Comparison of ENCODE assay signal across 15 cellular contexts in genomic region chr4:125484912-125485311, GRCh38.
A peak's percentile ranks its signal among the peaks of the same experiment; 100 is the strongest.
DNase-seq lines count a peak whose midpoint lies in the region; ATAC-seq, FAIRE-seq and TF ChIP-seq lines count a peak whose summit lies in the region.
"Had no signal": no experiment of that assay in that cellular context is flagged by ENCODE, and none has a peak within 500 bp of the region (broad histone marks: within the 10 kb centered on the region; RNA-seq: fewer than 3 reads in every experiment).

No MANE protein-coding gene starts in this region.

- no peak for TF ChIP-seq CTCF in IMR-90 (conservative IDR thresholded peaks at IDR 0.05; ENCODE audit: low read depth, low read length)

- dilution Hi-C loops in IMR-90 (cut with HindIII; ENCODE audit: low sequenced_read_pairs, unreplicated experiment) = no loop called here

- H3K27ac ChIP-seq in IMR-90 (ENCODE audit: insufficient read depth, low read length) = no peak overlapping the region; the same call in 1 of the 2 replicates
- no peak overlapping the region for H3K27ac ChIP-seq in mesenchymal stem cell (ENCODE audit: low read length, poor library complexity, severe bottlenecking)
- H3K27ac ChIP-seq: BLaER1 treated with 17β-estradiol and CSF1 and Interleukin-3, amounts not matched to agents 10 nM and 100 nM had no signal

- DNase-seq in IMR-90 = peak; percentile 39
- no peak for DNase-seq in mesenchymal stem cell
- DNase-seq in activated CD4-positive, alpha-beta T cell treated with anti-CD3 and anti-CD28 coated beads for 4 hours = no peak
- DNase-seq in NCI-H82 (lab: John Stamatoyannopoulos, UW) = no peak
- DNase-seq in cardiac septum (ENCODE audit: low spot score) = no peak
- DNase-seq: Calu3; CD8-positive, alpha-beta T cell; DMS79 treated with DMSO at 0.1 percent for 48 hours; GDM1; H9 had no signal

- H3K9ac ChIP-seq in IMR-90 (ENCODE audit: low read depth, low read length) (no peak overlapping the region), mesenchymal stem cell (ENCODE audit: low read length) (no peak overlapping the region)
- H3K9ac ChIP-seq: BLaER1 treated with 17β-estradiol and CSF1 and Interleukin-3, amounts not matched to agents 10 nM and 100 nM had no signal

- peaks cover 8% of the 10 kb centered on the region for H3K36me3 ChIP-seq in IMR-90 (ENCODE audit: control insufficient read depth, insufficient read depth, low read length)
- peaks cover 2 to 25% of the 10 kb centered on the region in 2 experiments for H3K36me3 ChIP-seq in mesenchymal stem cell (ENCODE audit: control insufficient read depth in 1 of 2, insufficient read depth in 2 of 2, low read depth in 1 of 2, low read length in 2 of 2)
- H3K36me3 ChIP-seq: BLaER1 treated with 17β-estradiol and CSF1 and Interleukin-3, amounts not matched to agents 10 nM and 100 nM had no signal

- POLR2A ChIA-PET in IMR-90 (lab: Charles Lee; ENCODE audit: unreplicated experiment) = no interaction called here

- no peak for TF ChIP-seq RAD21 in IMR-90 (IDR thresholded peaks at IDR 0.05; ENCODE audit: low read length)

- in situ Hi-C loops in IMR-90 (cut with MboI; ENCODE audit: low sequenced_read_pairs) = no loop called here

- no peak overlapping the region for H2BK5ac ChIP-seq in IMR-90 (ENCODE audit: low read depth, low read length, poor library complexity, severe bottlenecking)
- H2BK5ac ChIP-seq in mesenchymal stem cell (ENCODE audit: low read depth, low read length, poor library complexity, severe bottlenecking) = no peak overlapping the region

- BruUV-seq in IMR-90 (replicated peaks; lab: Mats Ljungman, UMichigan) = no TSS peak

- no peak overlapping the region for H4K91ac ChIP-seq in IMR-90 (ENCODE audit: insufficient read depth, low read depth, low read length)
- no peak overlapping the region for H4K91ac ChIP-seq in mesenchymal stem cell (ENCODE audit: low read length)

- H3K9me3 ChIP-seq in IMR-90 (ENCODE audit: control insufficient read depth, insufficient read depth, low read length) (no peaks in the 10 kb centered on the region), mesenchymal stem cell (ENCODE audit: control insufficient read depth, low read length) (no peaks in the 10 kb centered on the region)

- H2AK5ac ChIP-seq in IMR-90 (ENCODE audit: low read depth, low read length) (no peak overlapping the region), mesenchymal stem cell (ENCODE audit: low read length, severe bottlenecking) (no peak overlapping the region)

- H4K5ac ChIP-seq in IMR-90 (ENCODE audit: low read depth, low read length) = no peak overlapping the region

- peak; percentile 55 for FAIRE-seq in endometrium (lab: Jason Lieb, UNC)
- FAIRE-seq: GM19239, H1, HepG2 had no signal

- intact Hi-C loops in IMR-90 (cut with micrococcal nuclease) = no loop called here
- intact Hi-C loops in cardiac septum (cut with DNase I) = no loop called here

- H3K18ac ChIP-seq in IMR-90 (ENCODE audit: low read depth, low read length) (no peak overlapping the region), mesenchymal stem cell (ENCODE audit: low read depth in 1 of 2, low read length in 2 of 2) (no peak overlapping the region)

- H3K14ac ChIP-seq in IMR-90 (replicated peaks; ENCODE audit: low read depth, low read length) = no peak overlapping the region
- no peak overlapping the region for H3K14ac ChIP-seq in mesenchymal stem cell (ENCODE audit: low read length in 2 of 2)

- H3K4me3 ChIP-seq in IMR-90 (ENCODE audit: insufficient read depth, low read depth, low read length) (no peak overlapping the region), mesenchymal stem cell (ENCODE audit: insufficient read depth in 1 of 2, low read depth in 1 of 2, low read length in 2 of 2) (no peak overlapping the region)
- H3K4me3 ChIP-seq: BLaER1 treated with 17β-estradiol and CSF1 and Interleukin-3, amounts not matched to agents 10 nM and 100 nM had no signal

- ATAC-seq in IMR-90 (ENCODE audit: low read depth) = peak; percentile 76; the same call in 1 of the 2 replicates
- ATAC-seq: CD8-positive, alpha-beta T cell; HepG2 had no signal

- no peaks in the 10 kb centered on the region for H3K79me1 ChIP-seq in IMR-90 (ENCODE audit: low read depth in 1 of 2, low read length in 2 of 2)
- H3K79me1 ChIP-seq in mesenchymal stem cell (replicated peaks; ENCODE audit: low read length, poor library complexity, severe bottlenecking) = no peaks in the 10 kb centered on the region

- H2AFZ ChIP-seq in IMR-90 (replicated peaks; ENCODE audit: low read length, poor library complexity) (no peak overlapping the region), mesenchymal stem cell (ENCODE audit: low read depth, low read length) (no peak overlapping the region)

- H2BK12ac ChIP-seq in mesenchymal stem cell (ENCODE audit: low read length in 2 of 2) = no peak overlapping the region

- no peak overlapping the region for H3K4me2 ChIP-seq in IMR-90 (ENCODE audit: low read depth, low read length)
- H3K4me2 ChIP-seq in mesenchymal stem cell (ENCODE audit: low read length, poor library complexity, severe bottlenecking) = no peak overlapping the region
- H3K4me2 ChIP-seq: BLaER1 treated with 17β-estradiol and CSF1 and Interleukin-3, amounts not matched to agents 10 nM and 100 nM had no signal

- H3K4ac ChIP-seq in IMR-90 (ENCODE audit: low read depth, low read length) (no peak overlapping the region), mesenchymal stem cell (ENCODE audit: low read depth in 1 of 2, low read length in 2 of 2) (no peak overlapping the region)

- TF ChIP-seq POLR2A in IMR-90 (IDR thresholded peaks at IDR 0.05; ENCODE audit: low read depth, low read length) = no peak

- no peak overlapping the region for H2BK120ac ChIP-seq in IMR-90 (ENCODE audit: low read depth, low read length)
- H2BK120ac ChIP-seq in mesenchymal stem cell (ENCODE audit: low read depth, low read length) = no peak overlapping the region

- no peak overlapping the region for H2AK9ac ChIP-seq in IMR-90 (replicated peaks; ENCODE audit: low read depth, low read length, poor library complexity)

- WGBS in IMR-90 (ENCODE audit: extremely low coverage in 2 of 2, insufficient read length in 1 of 2), 2 experiments = no CpG with 5 or more reads among the region's 3 CpGs
- 100% methylated on average over 3 of the region's 3 CpGs for WGBS in mesenchymal stem cell

- no peaks in the 10 kb centered on the region for H4K20me1 ChIP-seq in IMR-90 (ENCODE audit: insufficient read depth, low read length)
- H4K20me1 ChIP-seq: BLaER1 treated with 17β-estradiol and CSF1 and Interleukin-3, amounts not matched to agents 10 nM and 100 nM had no signal

- H3K23ac ChIP-seq in IMR-90 (ENCODE audit: low read depth, low read length) (no peak overlapping the region), mesenchymal stem cell (ENCODE audit: low read length in 2 of 2) (no peak overlapping the region)

- H3K27me3 ChIP-seq in IMR-90 (ENCODE audit: control insufficient read depth, insufficient read depth, low read length) (no peaks in the 10 kb centered on the region), mesenchymal stem cell (ENCODE audit: control insufficient read depth in 1 of 2, insufficient read depth in 1 of 2, low read length in 2 of 2) (no peaks in the 10 kb centered on the region)
- H3K27me3 ChIP-seq: BLaER1 treated with 17β-estradiol and CSF1 and Interleukin-3, amounts not matched to agents 10 nM and 100 nM had no signal

- no peak overlapping the region for H4K8ac ChIP-seq in IMR-90 (ENCODE audit: low read depth in 2 of 2, low read length in 2 of 2)
- peak overlapping the region; percentile 80 for H4K8ac ChIP-seq in mesenchymal stem cell (ENCODE audit: low read length)

- CTCF ChIA-PET in IMR-90 (lab: Yijun Ruan, JAX) = no interaction called here

- H3K9me1 ChIP-seq in IMR-90 (ENCODE audit: insufficient read depth, low read length) = no peaks in the 10 kb centered on the region; the same call in 1 of the 2 replicates

- H2BK20ac ChIP-seq in IMR-90 (ENCODE audit: low read depth, low read length) = no peak overlapping the region

- no peak overlapping the region for H2BK15ac ChIP-seq in IMR-90 (ENCODE audit: low read depth, low read length)
- H2BK15ac ChIP-seq in mesenchymal stem cell (ENCODE audit: low read depth, poor library complexity, severe bottlenecking) = no peak overlapping the region

- H3K4me1 ChIP-seq in IMR-90 (ENCODE audit: control insufficient read depth, insufficient read depth, low read length) (peaks cover 2% of the 10 kb centered on the region; the same call in 1 of the 2 replicates), mesenchymal stem cell (ENCODE audit: control insufficient read depth, insufficient read depth, low read depth, low read length) (no peaks in the 10 kb centered on the region)

- H3K56ac ChIP-seq in IMR-90 (ENCODE audit: extremely low read depth, insufficient read depth, low read length) = no peak overlapping the region

TF ChIP-seq in IMR-90, 13 proteins besides CTCF, POLR2A, EP300 and RAD21:
- TF ChIP-seq CEBPB (IDR thresholded peaks at IDR 0.05; ENCODE audit: low read depth, low read length) (no peak), NFE2L2 (IDR thresholded peaks at IDR 0.05; ENCODE audit: low read depth, low read length) (no peak), MAFK (IDR thresholded peaks at IDR 0.05; ENCODE audit: low read depth, low read length) (no peak), CHD1 (IDR thresholded peaks at IDR 0.05; ENCODE audit: low read depth, low read length) (no peak), ELK1 (IDR thresholded peaks at IDR 0.05; ENCODE audit: borderline replicate concordance, low read depth, low read length) (no peak), MXI1 (IDR thresholded peaks at IDR 0.05; ENCODE audit: borderline replicate concordance, low read depth, low read length) (no peak), RCOR1 (IDR thresholded peaks at IDR 0.05; ENCODE audit: insufficient replicate concordance, low read length) (no peak), FOS (IDR thresholded peaks at IDR 0.05; ENCODE audit: low read depth, low read length) (no peak)
